In genomic region chr13:112588490-112589297, GRCh38 we compare ENCODE assay signal across 8 cellular contexts. TPM values are rescaled to one million over a fixed set of nuclear protein-coding genes. Genes with fewer than 3 reads are reported as not detected.
DNase-seq lines count a peak whose midpoint lies in the region; ATAC-seq and TF ChIP-seq lines count a peak whose summit lies in the region.

No MANE protein-coding gene starts in this region.

- DNase-seq in HAP-1 (ENCODE audit: low spot score in 2 of 2) (no peak), T-helper 17 cell (no peak), NCI-H187 (lab: John Stamatoyannopoulos, UW) (no peak)

- peaks cover 29% of the 10 kb centered on the region for H3K4me1 Mint-ChIP-seq in T-helper 17 cell

- no peak for TF ChIP-seq EP300 in gastroesophageal sphincter (IDR thresholded peaks at IDR 0.05)

- H3K4me1 ChIP-seq in HAP-1 (peaks cover 13% of the 10 kb centered on the region), gastroesophageal sphincter (peaks cover 0 to 45% (median 12%) of the 10 kb centered on the region in 3 donors)

- ATAC-seq in T-helper 17 cell (no peak), gastroesophageal sphincter (no peak), HG03432 (IDR thresholded peaks at IDR 0.05; ENCODE audit: unreplicated experiment) (no peak), GM19395 (IDR thresholded peaks at IDR 0.05; ENCODE audit: unreplicated experiment) (no peak)

- 51 to 69% methylated on average over 22 to 29 of the region's 33 CpGs for WGBS in gastroesophageal sphincter (ENCODE audit: low coverage in 1 of 2), 2 donors

- H3K36me3 ChIP-seq in HAP-1 (replicated peaks) = peaks cover 3% of the 10 kb centered on the region; the same call in 1 of the 2 replicates
- no peaks in the 10 kb centered on the region for H3K36me3 ChIP-seq in gastroesophageal sphincter

- H3K27me3 ChIP-seq in HAP-1 (ENCODE audit: low read depth) (no peaks in the 10 kb centered on the region), gastroesophageal sphincter (no peaks in the 10 kb centered on the region)

- H3K9me3 ChIP-seq in HAP-1 = no peaks in the 10 kb centered on the region
- H3K9me3 ChIP-seq in T-helper 17 cell (ENCODE audit: control insufficient read depth, low read length, poor library complexity, severe bottlenecking) = no peaks in the 10 kb centered on the region
- no peaks in the 10 kb centered on the region for H3K9me3 ChIP-seq in gastroesophageal sphincter

- H3K27ac Mint-ChIP-seq in T-helper 17 cell = peak overlapping the region; percentile 93

- H3K27me3 Mint-ChIP-seq in T-helper 17 cell = peaks cover 14% of the 10 kb centered on the region

- H3K4me3 ChIP-seq in HAP-1 = peak overlapping the region; percentile 94
- peak overlapping the region; percentile 91 to 94 for H3K4me3 ChIP-seq in gastroesophageal sphincter
- H3K4me3 ChIP-seq in skin epidermis = peak overlapping the region; percentile 77 to 99 (median 97)

- H3K36me3 Mint-ChIP-seq in T-helper 17 cell (ENCODE audit: low read depth) = no peaks in the 10 kb centered on the region

- H3K27ac ChIP-seq in 22Rv1 = peak overlapping the region; percentile 99
- peak overlapping the region; percentile 93 to 98 (median 97) for H3K27ac ChIP-seq in gastroesophageal sphincter
- H3K27ac ChIP-seq in skin epidermis = peak overlapping the region in 20 of 21 experiments; percentile 88 to 99 (median 94)

- TF ChIP-seq POLR2A in gastroesophageal sphincter (IDR thresholded peaks at IDR 0.05) = no peak

- TF ChIP-seq CTCF in 22Rv1 (IDR thresholded peaks at IDR 0.05) = no peak
- no peak for TF ChIP-seq CTCF in gastroesophageal sphincter (IDR thresholded peaks at IDR 0.05)

- in situ Hi-C loops in HAP-1 (cut with MboI; ENCODE audit: low sequenced_read_pairs) = no loop called here

- H3K4me3 Mint-ChIP-seq in T-helper 17 cell = peak overlapping the region; percentile 94

RNA-seq across cellular contexts. Expression of gene TUBGCP3, which starts 0.7 kb away (rescaled TPM):
- total RNA-seq in T-helper 17 cell = 10 to 100 TPM; 34.5 to 35.3 TPM
- total RNA-seq in gastroesophageal sphincter = 10 to 100 TPM; 25.6 to 37.8 (median 28.9) TPM
